Comparison of ENCODE assay signal across 26 cellular contexts in the genomic region with DNA sequence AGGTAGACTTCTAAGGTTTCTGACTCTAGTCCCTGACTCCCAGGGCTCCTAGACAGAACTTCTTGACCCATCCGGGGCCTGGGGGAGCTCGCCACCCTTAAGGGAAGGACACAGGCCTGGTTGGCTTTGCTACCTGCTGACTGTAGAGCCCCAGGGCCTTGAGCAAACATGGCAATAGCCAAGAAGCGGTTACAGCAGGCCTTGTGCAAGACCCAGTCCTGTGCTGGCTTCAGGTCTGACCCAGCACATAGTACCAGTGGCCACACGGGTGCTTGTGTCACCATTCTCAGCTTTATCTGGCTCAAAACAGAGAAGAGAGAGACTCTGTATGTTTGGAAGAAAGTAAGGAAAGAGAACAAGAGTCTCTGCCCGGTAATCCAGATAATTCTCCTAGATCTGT. TPM values are rescaled to one million over a fixed set of nuclear protein-coding genes. Genes with fewer than 3 reads are reported as not detected.
DNase-seq lines count a peak whose midpoint lies in the region; ATAC-seq, FAIRE-seq and TF ChIP-seq lines count a peak whose summit lies in the region.
"Had no signal": no experiment of that assay in that cellular context is flagged by ENCODE, and none has a peak within 500 bp of the region (broad histone marks: within the 10 kb centered on the region; RNA-seq: fewer than 3 reads in every experiment).

No MANE protein-coding gene starts in this region.

- ATAC-seq in right lobe of liver (peak; percentile 88 to 100 (median 88)), HepG2 (no peak), left lobe of liver (peak; percentile 100), HG03175 (IDR thresholded peaks at IDR 0.05; ENCODE audit: unreplicated experiment) (no peak)
- ATAC-seq: GM12878 had no signal

- H3K4me2 ChIP-seq in HepG2 (ENCODE audit: low read depth, low read length) (no peak overlapping the region), trophoblast cell (ENCODE audit: low read length) (no peak overlapping the region)
- H3K4me2 ChIP-seq: BLaER1 had no signal

- no peak overlapping the region for H2BK5ac ChIP-seq in trophoblast cell (ENCODE audit: low read depth, low read length, poor library complexity)

- H3K36me3 ChIP-seq in right lobe of liver (no peaks in the 10 kb centered on the region), HepG2 (replicated peaks in 1 of 2; ENCODE audit: control insufficient read depth in 1 of 2, insufficient read depth in 2 of 2, low read length in 2 of 2) (no peaks in the 10 kb centered on the region; a peak in 1 of 5 replicates), trophoblast cell (ENCODE audit: control insufficient read depth in 1 of 2, insufficient read depth in 2 of 2, low read length in 2 of 2) (peaks cover 3 to 5% of the 10 kb centered on the region in 2 experiments), left ventricle myocardium inferior (peaks cover 3% of the 10 kb centered on the region)

- intact Hi-C loops in right lobe of liver (cut with DNase I) (no loop called here), HepG2 (cut with micrococcal nuclease; ENCODE audit: unreplicated experiment) (no loop called here), left ventricle myocardium inferior (cut with micrococcal nuclease) (no loop called here)

- TF ChIP-seq EP300 in HepG2 (IDR thresholded peaks at IDR 0.05; ENCODE audit: low read depth in 2 of 2, low read length in 2 of 2) (no peak), HepG2 (CRISPR knock-in tag; IDR thresholded peaks at IDR 0.05; ENCODE audit: borderline replicate concordance) (no peak)

- WGBS in right lobe of liver (ENCODE audit: insufficient coverage, low coverage, low lambda C conversion rate, missing lambda C conversion rate) = 53% methylated on average over 3 of the region's 5 CpGs
- WGBS in HepG2 (ENCODE audit: low lambda C conversion rate) = 86% methylated on average over 2 of the region's 5 CpGs
- no CpG with 5 or more reads among the region's 5 CpGs for WGBS in trophoblast cell (ENCODE audit: extremely low coverage, insufficient coverage, insufficient read length)

- no peak overlapping the region for H4K12ac ChIP-seq in trophoblast cell (ENCODE audit: low read depth, low read length)

- H3K79me1 ChIP-seq in trophoblast cell (ENCODE audit: low read length) = no peaks in the 10 kb centered on the region

- H2BK120ac ChIP-seq in trophoblast cell (ENCODE audit: insufficient read depth, low read length, poor library complexity) = no peak overlapping the region

- no peak for TF ChIP-seq POLR2A in right lobe of liver (IDR thresholded peaks at IDR 0.05)
- TF ChIP-seq POLR2A in HepG2 (IDR thresholded peaks at IDR 0.05; ENCODE audit: insufficient read depth in 1 of 2, low read depth in 2 of 2, low read length in 2 of 2) = no peak

- POLR2A ChIA-PET in HepG2 (lab: Yijun Ruan, JAX) = no interaction called here

- H3K79me2 ChIP-seq in HepG2 (ENCODE audit: insufficient read depth, low read length) (peaks cover 9% of the 10 kb centered on the region), trophoblast cell (ENCODE audit: control insufficient read depth, insufficient read depth, low read length, poor library complexity) (no peaks in the 10 kb centered on the region)

- TF ChIP-seq CTCF in right lobe of liver (IDR thresholded peaks at IDR 0.05) (no peak), HepG2 (CRISPR knock-in tag; IDR thresholded peaks at IDR 0.05) (no peak), left ventricle myocardium inferior (IDR thresholded peaks at IDR 0.05; ENCODE audit: borderline replicate concordance) (no peak)

- H2AK5ac ChIP-seq in trophoblast cell (ENCODE audit: low read length) = no peak overlapping the region

- CTCF ChIA-PET in HepG2 (lab: Yijun Ruan, JAX; ENCODE audit: low intra/inter-chr PET ratio, low total read pairs) = no interaction called here

- no peaks in the 10 kb centered on the region for H3K9me3 ChIP-seq in right lobe of liver
- no peaks in the 10 kb centered on the region for H3K9me3 ChIP-seq in HepG2 (ENCODE audit: low read length)
- no peaks in the 10 kb centered on the region for H3K9me3 ChIP-seq in trophoblast cell (ENCODE audit: insufficient read depth, low read depth, low read length)
- H3K9me3 ChIP-seq in left ventricle myocardium inferior (replicated peaks) = peaks cover 11% of the 10 kb centered on the region
- H3K9me3 ChIP-seq: BE2C had no signal

- H4K8ac ChIP-seq in trophoblast cell (ENCODE audit: low read depth, low read length) = no peak overlapping the region

- TF ChIP-seq RAD21 in HepG2 (CRISPR knock-in tag; IDR thresholded peaks at IDR 0.05) = no peak

- in situ Hi-C loops in HepG2 (cut with HindIII; ENCODE audit: extremely low pct_ligation_motif_present, low pct_unique_long_range_greater_than_20kb) = no loop called here

- H3K27ac ChIP-seq in right lobe of liver (no peak overlapping the region), HepG2 (ENCODE audit: extremely low read length, insufficient read depth, low read length) (no peak overlapping the region), trophoblast cell (ENCODE audit: low read depth, low read length) (no peak overlapping the region), left ventricle myocardium inferior (replicated peaks) (no peak overlapping the region)
- H3K27ac ChIP-seq: BLaER1 had no signal

- H4K20me1 ChIP-seq in HepG2 (ENCODE audit: insufficient read depth, low read length) = no peaks in the 10 kb centered on the region
- H4K20me1 ChIP-seq: BLaER1 had no signal

- no peak for FAIRE-seq in HepG2 (lab: Jason Lieb, UNC)
- FAIRE-seq: A204.1, GM12878, GM12892, GM18507 had no signal

- peak; percentile 38 to 85 (median 82) for DNase-seq in right lobe of liver
- DNase-seq in HepG2 (ENCODE audit: low spot score) = no peak
- peak; percentile 82 for DNase-seq in left lobe of liver (ENCODE audit: low spot score)
- DNase-seq in trophoblast cell = peak; percentile 4 to 5
- no peak for DNase-seq in left ventricle myocardium inferior
- DNase-seq: 8988T; ACHN; BE2C; C1 segment of cervical spinal cord; CD4-positive, alpha-beta memory T cell; CD4-positive, CD25-positive, alpha-beta regulatory T cell; CD8-positive, alpha-beta memory T cell; COR-L47; DMS 273 treated with DMSO at 0.1 percent for 48 hours; DMS153; DMS53; DMS79; DND-41; EL; GDM1 had no signal

- peak overlapping the region; percentile 49 for H3K18ac ChIP-seq in trophoblast cell (ENCODE audit: low read length)

- BruUV-seq in HepG2 (replicated peaks; lab: Mats Ljungman, UMichigan) = no TSS peak

- no peak overlapping the region for H2BK12ac ChIP-seq in trophoblast cell (ENCODE audit: low read length)

- H3K4me1 ChIP-seq in right lobe of liver (peaks cover 0 to 8% (median 0%) of the 10 kb centered on the region in 4 donors), HepG2 (ENCODE audit: insufficient read depth, low read length) (no peaks in the 10 kb centered on the region), trophoblast cell (ENCODE audit: control insufficient read depth in 1 of 2, insufficient read depth in 2 of 2, low read length in 2 of 2) (peaks cover 2 to 6% of the 10 kb centered on the region in 2 experiments), left ventricle myocardium inferior (no peaks in the 10 kb centered on the region)
- H3K4me1 ChIP-seq: BE2C, BLaER1 had no signal

- no peak overlapping the region for H3K4ac ChIP-seq in trophoblast cell (ENCODE audit: low read depth, low read length)

- no peak overlapping the region for H3K14ac ChIP-seq in trophoblast cell (ENCODE audit: low read length)

- H3K9ac ChIP-seq in HepG2 (ENCODE audit: insufficient read depth, low read depth, low read length) = no peak overlapping the region
- no peak overlapping the region for H3K9ac ChIP-seq in trophoblast cell (ENCODE audit: low read length)
- H3K9ac ChIP-seq: BLaER1 had no signal

- no peak overlapping the region for H3K4me3 ChIP-seq in right lobe of liver
- H3K4me3 ChIP-seq in HepG2 (replicated peaks in 1 of 3; ENCODE audit: insufficient read depth in 1 of 3, low read depth in 2 of 3, low read length in 3 of 3) = no peak overlapping the region
- H3K4me3 ChIP-seq in trophoblast cell (ENCODE audit: low read depth, low read length) = no peak overlapping the region
- no peak overlapping the region for H3K4me3 ChIP-seq in left ventricle myocardium inferior
- H3K4me3 ChIP-seq: BLaER1, GM12878 had no signal

- H2AFZ ChIP-seq in HepG2 (ENCODE audit: low read length) (no peak overlapping the region), trophoblast cell (ENCODE audit: insufficient read depth, low read length, poor library complexity) (no peak overlapping the region)

- H3K23ac ChIP-seq in trophoblast cell (ENCODE audit: low read length) = no peak overlapping the region

- H4K91ac ChIP-seq in trophoblast cell (ENCODE audit: low read depth, low read length) = no peak overlapping the region

- no peaks in the 10 kb centered on the region for H3K27me3 ChIP-seq in right lobe of liver
- H3K27me3 ChIP-seq in HepG2 (ENCODE audit: control insufficient read depth in 1 of 2, insufficient read depth in 2 of 2, low read length in 2 of 2) = no peaks in the 10 kb centered on the region
- H3K27me3 ChIP-seq in trophoblast cell (ENCODE audit: insufficient read depth, low read length) = no peaks in the 10 kb centered on the region
- H3K27me3 ChIP-seq in left ventricle myocardium inferior (ENCODE audit: low read depth) = no peaks in the 10 kb centered on the region
- H3K27me3 ChIP-seq: BE2C, BLaER1 had no signal

RNA-seq across cellular contexts. Expression of a gene that starts 41.8 kb away (rescaled TPM):
- 10 to 100 TPM; 11.4 to 17.9 (median 12.9) TPM for total RNA-seq in right lobe of liver
- 51.2 and 83.8 TPM in 2 replicates for total RNA-seq in HepG2 (2016; rRNA removed; fragmentation: Illumina TruSeq; extraction: Trizol)
- 19.0 and 26.0 TPM in 2 replicates for total RNA-seq in HepG2 (2016; cell fraction: cytosol; rRNA removed; fragmentation: Illumina TruSeq; extraction: Trizol; ENCODE audit: low read depth)
- total RNA-seq in HepG2 (2016; cell fraction: insoluble cytoplasmic fraction; rRNA removed; fragmentation: Illumina TruSeq; extraction: Trizol) = 45.8 and 80.1 TPM in 2 replicates
- total RNA-seq in HepG2 (2016; cell fraction: membrane; rRNA removed; fragmentation: Illumina TruSeq; extraction: Trizol) = 22.8 and 27.8 TPM in 2 replicates
- 56.8 and 65.2 TPM in 2 replicates for total RNA-seq in HepG2 (2016; cell fraction: nucleus; rRNA removed; fragmentation: Illumina TruSeq; extraction: Trizol)
- 29.4 and 37.7 TPM in 2 replicates for polyA plus RNA-seq in HepG2 (2011; rRNA removed)
- polyA plus RNA-seq in HepG2 (2011; cell fraction: cytosol; rRNA removed) = 21.3 and 33.2 TPM in 2 replicates
- polyA plus RNA-seq in HepG2 (2011; cell fraction: nucleus; rRNA removed) = 11.4 and 15.6 TPM in 2 replicates
- polyA plus RNA-seq in HepG2 (2012) = 24.5 and 32.4 TPM in 2 replicates
- polyA plus RNA-seq in HepG2 (2016; cell fraction: cytosol; fragmentation: Illumina TruSeq; extraction: Trizol; ENCODE audit: low read depth) = 4.0 and 5.3 TPM in 2 replicates
- 69.2 and 81.5 TPM in 2 replicates for polyA plus RNA-seq in HepG2 (2016; cell fraction: insoluble cytoplasmic fraction; fragmentation: Illumina TruSeq; extraction: Trizol; ENCODE audit: low read depth)
- polyA plus RNA-seq in HepG2 (2016; cell fraction: membrane; fragmentation: Illumina TruSeq; extraction: Trizol; ENCODE audit: low read depth) = 12.3 and 17.1 TPM in 2 replicates
- 44.4 and 45.6 TPM in 2 replicates for polyA plus RNA-seq in HepG2 (2016; cell fraction: nucleus; fragmentation: Illumina TruSeq; extraction: Trizol; ENCODE audit: insufficient read depth, low read depth)
- polyA minus RNA-seq in HepG2 (2011; rRNA and poly(A)+ RNA removed; ENCODE audit: low replicate concordance) = 29.0 and 31.4 TPM in 2 replicates
- polyA minus RNA-seq in HepG2 (2011; cell fraction: cytosol; rRNA and poly(A)+ RNA removed) = 24.6 and 25.0 TPM in 2 replicates
- 109 and 111 TPM in 2 replicates for polyA minus RNA-seq in HepG2 (2011; cell fraction: nucleus; rRNA and poly(A)+ RNA removed)
- 11.6 TPM for total RNA-seq in left lobe of liver
- polyA plus RNA-seq in trophoblast cell (2013) = 37.4 and 37.5 TPM in 2 replicates
- 22.0 TPM for total RNA-seq in left ventricle myocardium inferior

Comparison
In these comparisons a context has a peak if more than half of its experiments do, and no peak if none do; other contexts are left out.
1. ATAC-seq: peak in right lobe of liver (4 of 4) and left lobe of liver (single experiment); none in HepG2 (single experiment) and HG03175 (single experiment).
2. DNase-seq: peak in right lobe of liver (3 of 3), left lobe of liver (single experiment) and trophoblast cell (2 of 2); none in HepG2 (single experiment) and left ventricle myocardium inferior (single experiment).